13 cellular contexts compared by ENCODE assay signal in the genomic region with DNA sequence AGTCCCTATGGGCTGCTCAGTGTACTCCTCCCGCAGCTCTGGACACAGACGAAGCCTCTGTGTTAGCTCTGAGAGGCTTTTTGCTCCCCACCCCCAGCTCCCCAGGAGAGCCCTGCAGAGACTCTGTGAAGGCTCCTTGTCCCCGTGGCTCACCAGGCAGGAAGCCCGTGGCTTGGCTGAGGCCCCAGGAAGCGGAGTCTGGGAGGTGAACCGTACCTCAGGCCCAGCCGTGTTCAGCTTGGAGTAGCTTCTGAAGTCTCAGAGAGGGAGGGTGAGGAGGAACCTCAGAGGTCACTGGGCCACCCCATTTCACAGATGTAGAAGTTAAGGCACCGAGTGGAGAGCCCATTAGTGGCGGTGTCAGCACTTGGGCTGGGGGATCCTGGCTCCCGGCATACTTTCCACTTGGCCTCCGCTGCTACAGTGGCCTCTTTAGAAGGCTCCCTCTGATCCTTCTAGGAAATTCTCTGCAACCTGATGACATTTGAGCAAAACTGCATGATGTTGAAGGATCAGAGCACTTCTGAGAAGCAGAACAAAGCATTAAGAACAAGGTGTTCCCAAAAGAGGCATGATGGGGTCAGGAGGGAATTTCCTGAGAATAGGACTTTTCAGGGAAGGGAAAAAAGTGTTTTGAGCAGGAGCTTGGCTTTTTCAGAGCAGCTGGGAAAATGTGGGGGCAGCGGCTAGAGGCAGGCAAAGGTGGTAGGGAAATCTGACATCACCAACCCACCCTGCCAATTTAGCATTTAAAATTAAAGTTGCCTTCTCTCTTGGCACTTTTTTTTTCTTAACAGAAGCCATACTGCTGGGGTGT.
DNase-seq lines count a peak whose midpoint lies in the region; TF ChIP-seq lines count a peak whose summit lies in the region.
"Had no signal": no experiment of that assay in that cellular context is flagged by ENCODE, and none has a peak within 500 bp of the region (broad histone marks: within the 10 kb centered on the region; RNA-seq: fewer than 3 reads in every experiment).

No MANE protein-coding gene starts in this region.

- no peaks in the 10 kb centered on the region for H3K9me3 ChIP-seq in testis

- no peak for TF ChIP-seq POLR2A in testis (IDR thresholded peaks at IDR 0.05)

- no peak for TF ChIP-seq CTCF in testis (IDR thresholded peaks at IDR 0.05)

- WGBS in testis, 2 donors: 52 to 60% methylated on average over 10 to 12 of the region's 12 CpGs

- no peak overlapping the region for H3K27ac ChIP-seq in testis
- H3K27ac ChIP-seq: 22Rv1, neural progenitor cell, spleen had no signal

- DNase-seq in NCI-H2196 (lab: John Stamatoyannopoulos, UW; ENCODE audit: unreplicated experiment) (peak; percentile 24), NCI-H2196 treated with DMSO at 0.1 percent for 48 hours (lab: John Stamatoyannopoulos, UW; ENCODE audit: unreplicated experiment) (no peak), RPMI7951 (ENCODE audit: low read depth) (peak; percentile 86), head of caudate nucleus (peak in 31 of 42 donors; percentile 22 to 75 (median 49)), testis (peak; percentile 36), AG08396 (ENCODE audit: low spot score) (no peak), HEK293T (ENCODE audit: extremely low spot score) (no peak), NCI-H2081 treated with DMSO at 0.1 percent for 48 hours (lab: John Stamatoyannopoulos, UW) (no peak)
- DNase-seq: activated T-cell treated with anti-CD3 and anti-CD28 coated beads for 4 hours, NCI-H2171 treated with DMSO at 0.1 percent for 48 hours, spleen had no signal

- no peaks in the 10 kb centered on the region for H3K36me3 ChIP-seq in testis (ENCODE audit: low read depth, missing control alignments)
- H3K36me3 ChIP-seq: neural progenitor cell, spleen had no signal

- CTCF ChIA-PET in HEK293T (lab: Yijun Ruan, JAX): no interaction called here

- no peaks in the 10 kb centered on the region for H3K27me3 ChIP-seq in testis
- H3K27me3 ChIP-seq: neural progenitor cell, spleen had no signal

- intact Hi-C loops in head of caudate nucleus (cut with DNase I): no loop called here
- intact Hi-C loops in testis (cut with DNase I; ENCODE audit: low total_unique reads): no loop called here

- H3K4me3 ChIP-seq in testis: no peak overlapping the region
- H3K4me3 ChIP-seq: neural progenitor cell, spleen had no signal

- POLR2A ChIA-PET in HEK293T (lab: Yijun Ruan, JAX): no interaction called here

- H3K4me1 ChIP-seq in testis: peaks cover 8% of the 10 kb centered on the region
- H3K4me1 ChIP-seq: neural progenitor cell had no signal

TF ChIP-seq in HEK293T, 16 proteins besides CTCF, POLR2A, EP300 and RAD21:
- TF ChIP-seq FOXM1 (IDR thresholded peaks at IDR 0.05; ENCODE audit: borderline replicate concordance): no peak
- no peak for TF ChIP-seq FOXA1 (IDR thresholded peaks at IDR 0.05)
- TF ChIP-seq BHLHE40 (IDR thresholded peaks at IDR 0.05; ENCODE audit: borderline replicate concordance): no peak
- TF ChIP-seq LEF1 (IDR thresholded peaks at IDR 0.05; ENCODE audit: borderline replicate concordance): no peak
- no peak for TF ChIP-seq CTBP1 (IDR thresholded peaks at IDR 0.05; ENCODE audit: borderline replicate concordance)
- TF ChIP-seq, protein P1, sequence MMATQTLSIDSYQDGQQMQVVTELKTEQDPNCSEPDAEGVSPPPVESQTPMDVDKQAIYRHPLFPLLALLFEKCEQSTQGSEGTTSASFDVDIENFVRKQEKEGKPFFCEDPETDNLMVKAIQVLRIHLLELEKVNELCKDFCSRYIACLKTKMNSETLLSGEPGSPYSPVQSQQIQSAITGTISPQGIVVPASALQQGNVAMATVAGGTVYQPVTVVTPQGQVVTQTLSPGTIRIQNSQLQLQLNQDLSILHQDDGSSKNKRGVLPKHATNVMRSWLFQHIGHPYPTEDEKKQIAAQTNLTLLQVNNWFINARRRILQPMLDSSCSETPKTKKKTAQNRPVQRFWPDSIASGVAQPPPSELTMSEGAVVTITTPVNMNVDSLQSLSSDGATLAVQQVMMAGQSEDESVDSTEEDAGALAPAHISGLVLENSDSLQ (IDR thresholded peaks at IDR 0.05): no peak
- TF ChIP-seq ZNF384 (IDR thresholded peaks at IDR 0.05): no peak
- TF ChIP-seq FOXK2 (IDR thresholded peaks at IDR 0.05): no peak

Comparison
In these comparisons a context has a peak if more than half of its experiments do, and no peak if none do; other contexts are left out.
1. DNase-seq: peak in NCI-H2196 (single experiment), RPMI7951 (single experiment), head of caudate nucleus (31 of 42) and testis (single experiment); none in NCI-H2196 treated with DMSO at 0.1 percent for 48 hours (single experiment), AG08396 (single experiment), HEK293T (single experiment) and NCI-H2081 treated with DMSO at 0.1 percent for 48 hours (single experiment).